In the genomic region with DNA sequence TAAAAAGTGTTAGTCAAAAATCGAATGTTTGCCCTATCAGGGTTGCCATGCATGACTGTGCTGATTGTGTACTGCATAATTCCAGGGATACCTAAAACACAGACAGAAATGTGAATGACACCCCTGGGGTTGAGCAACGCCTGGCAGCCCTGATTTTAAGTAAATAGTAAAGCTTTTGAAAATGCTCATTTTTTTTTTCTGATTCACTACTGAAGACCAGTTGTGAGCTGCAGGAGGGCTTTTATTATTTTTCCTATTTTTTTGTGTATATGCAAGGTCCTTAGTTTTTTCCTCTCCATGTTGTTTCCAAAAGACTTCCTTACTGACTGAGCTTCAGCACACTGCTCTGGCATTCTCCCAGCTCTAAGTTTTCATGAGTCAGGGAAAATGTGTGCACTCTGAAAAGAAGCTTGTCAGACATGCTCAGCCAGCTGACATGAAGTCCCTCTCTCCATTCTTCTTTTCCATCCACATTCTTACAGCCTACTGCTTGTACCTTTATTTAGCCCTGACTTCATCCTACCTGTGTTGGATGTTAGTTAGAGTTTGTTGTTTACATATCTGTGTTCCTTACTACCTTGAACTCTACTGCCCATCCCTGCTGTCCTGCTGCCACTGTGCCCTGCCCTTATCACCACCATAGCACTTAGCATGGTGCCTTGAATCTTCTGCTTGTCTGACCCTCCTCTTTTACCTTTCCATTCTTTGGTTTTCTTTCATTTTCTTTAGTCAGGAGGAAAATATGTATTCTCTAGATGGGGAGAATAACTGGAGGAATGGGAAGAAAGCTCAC, we compare ENCODE assay signal across 10 cellular contexts.
A peak's percentile ranks its signal among the peaks of the same experiment; 100 is the strongest.
DNase-seq lines count a peak whose midpoint lies in the region; ATAC-seq and TF ChIP-seq lines count a peak whose summit lies in the region.
"Had no signal": no experiment of that assay in that cellular context is flagged by ENCODE, and none has a peak within 500 bp of the region (broad histone marks: within the 10 kb centered on the region; RNA-seq: fewer than 3 reads in every experiment).

No MANE protein-coding gene starts in this region.

- no peaks in the 10 kb centered on the region for H3K4me1 ChIP-seq in heart right ventricle
- H3K4me1 ChIP-seq: left ventricle myocardium inferior had no signal

- no peaks in the 10 kb centered on the region for H3K36me3 ChIP-seq in kidney epithelial cell (ENCODE audit: control insufficient read depth, insufficient read depth, low read length)
- H3K36me3 ChIP-seq in heart right ventricle: no peaks in the 10 kb centered on the region
- H3K36me3 ChIP-seq: left ventricle myocardium inferior had no signal

- H3K4me1 Mint-ChIP-seq in natural killer cell treated with Interleukin-12 subunit alpha and Interleukin-12 subunit beta and Interleukin-15 and Interleukin-18, amount 100 ng/mL, for 72 hours (ENCODE audit: low read depth in 2 of 2): peaks cover 3 to 16% of the 10 kb centered on the region in 2 donors
- H3K4me1 Mint-ChIP-seq in natural killer cell: peaks cover 0 to 5% of the 10 kb centered on the region in 2 donors
- H3K4me1 Mint-ChIP-seq in activated naive CD8-positive, alpha-beta T cell treated with anti-CD3 and anti-CD28 coated beads for 36 hours: peaks cover 47% of the 10 kb centered on the region

- no peak for ATAC-seq in natural killer cell treated with Interleukin-12 subunit alpha and Interleukin-12 subunit beta and Interleukin-15 and Interleukin-18, amount 100 ng/mL, for 72 hours
- no peak for ATAC-seq in natural killer cell
- ATAC-seq in HG03378 (IDR thresholded peaks at IDR 0.05; ENCODE audit: unreplicated experiment): no peak
- ATAC-seq in heart right ventricle: no peak
- no peak for ATAC-seq in HG03175 (IDR thresholded peaks at IDR 0.05; ENCODE audit: unreplicated experiment)

- H3K4me3 Mint-ChIP-seq in natural killer cell treated with Interleukin-12 subunit alpha and Interleukin-12 subunit beta and Interleukin-15 and Interleukin-18, amount 100 ng/mL, for 72 hours: no peak overlapping the region
- no peak overlapping the region for H3K4me3 Mint-ChIP-seq in natural killer cell
- no peak overlapping the region for H3K4me3 Mint-ChIP-seq in activated naive CD8-positive, alpha-beta T cell treated with anti-CD3 and anti-CD28 coated beads for 36 hours

- no peak for DNase-seq in natural killer cell treated with Interleukin-12 subunit alpha and Interleukin-12 subunit beta and Interleukin-15 and Interleukin-18, amount 100 ng/mL, for 72 hours (ENCODE audit: low spot score)
- DNase-seq in natural killer cell (no peak), kidney epithelial cell (ENCODE audit: low read depth) (peak; percentile 56), NCI-H146 treated with DMSO at 0.1 percent for 48 hours (lab: John Stamatoyannopoulos, UW; ENCODE audit: unreplicated experiment) (no peak), heart right ventricle (no peak)
- DNase-seq in activated naive CD8-positive, alpha-beta T cell treated with anti-CD3 and anti-CD28 coated beads for 36 hours: no peak
- DNase-seq: left ventricle myocardium inferior, NCI-H510A treated with DMSO at 0.1 percent for 48 hours had no signal

- no peaks in the 10 kb centered on the region for H3K9me3 ChIP-seq in heart right ventricle
- H3K9me3 ChIP-seq: left ventricle myocardium inferior had no signal

- WGBS in heart right ventricle, 2 donors: 62 to 64% methylated on average over 2 of the region's 2 CpGs

- H3K27me3 ChIP-seq in kidney epithelial cell (ENCODE audit: control insufficient read depth, insufficient read depth, low read length): no peaks in the 10 kb centered on the region
- H3K27me3 ChIP-seq in heart right ventricle: peaks cover 0 to 39% (median 24%) of the 10 kb centered on the region in 7 donors

- H3K9me3 Mint-ChIP-seq in natural killer cell treated with Interleukin-12 subunit alpha and Interleukin-12 subunit beta and Interleukin-15 and Interleukin-18, amount 100 ng/mL, for 72 hours: no peaks in the 10 kb centered on the region
- no peaks in the 10 kb centered on the region for H3K9me3 Mint-ChIP-seq in natural killer cell
- H3K9me3 Mint-ChIP-seq in activated naive CD8-positive, alpha-beta T cell treated with anti-CD3 and anti-CD28 coated beads for 36 hours: peaks cover 3% of the 10 kb centered on the region

- H3K4me3 ChIP-seq in kidney epithelial cell (ENCODE audit: low read depth, low read length): no peak overlapping the region
- H3K4me3 ChIP-seq in heart right ventricle: no peak overlapping the region
- H3K4me3 ChIP-seq: left ventricle myocardium inferior had no signal

- H3K27ac Mint-ChIP-seq in natural killer cell treated with Interleukin-12 subunit alpha and Interleukin-12 subunit beta and Interleukin-15 and Interleukin-18, amount 100 ng/mL, for 72 hours: peak overlapping the region; percentile 1 to 48
- H3K27ac Mint-ChIP-seq in natural killer cell: peak overlapping the region in 1 of 2 donors; percentile 3
- H3K27ac Mint-ChIP-seq in activated naive CD8-positive, alpha-beta T cell treated with anti-CD3 and anti-CD28 coated beads for 36 hours: peak overlapping the region; percentile 96

- no peaks in the 10 kb centered on the region for H3K36me3 Mint-ChIP-seq in natural killer cell treated with Interleukin-12 subunit alpha and Interleukin-12 subunit beta and Interleukin-15 and Interleukin-18, amount 100 ng/mL, for 72 hours
- H3K36me3 Mint-ChIP-seq in natural killer cell: no peaks in the 10 kb centered on the region
- peaks cover 12% of the 10 kb centered on the region for H3K36me3 Mint-ChIP-seq in activated naive CD8-positive, alpha-beta T cell treated with anti-CD3 and anti-CD28 coated beads for 36 hours

- no peak overlapping the region for H3K27ac ChIP-seq in heart right ventricle
- H3K27ac ChIP-seq: left ventricle myocardium inferior had no signal

- TF ChIP-seq CTCF in natural killer cell (IDR thresholded peaks at IDR 0.05) (no peak), kidney epithelial cell (IDR thresholded peaks at IDR 0.05; ENCODE audit: insufficient read depth, low read length, poor library complexity, severe bottlenecking) (no peak), heart right ventricle (IDR thresholded peaks at IDR 0.05) (no peak)

- peaks cover 0 to 9% of the 10 kb centered on the region in 2 donors for H3K27me3 Mint-ChIP-seq in natural killer cell treated with Interleukin-12 subunit alpha and Interleukin-12 subunit beta and Interleukin-15 and Interleukin-18, amount 100 ng/mL, for 72 hours
- peaks cover 0 to 5% of the 10 kb centered on the region in 2 donors for H3K27me3 Mint-ChIP-seq in natural killer cell (ENCODE audit: low read depth in 2 of 2)
- no peaks in the 10 kb centered on the region for H3K27me3 Mint-ChIP-seq in activated naive CD8-positive, alpha-beta T cell treated with anti-CD3 and anti-CD28 coated beads for 36 hours

- intact Hi-C loops in natural killer cell (cut with micrococcal nuclease) (no loop called here), heart right ventricle (cut with DNase I) (no loop called here)
